ENCODE assay signal across 1 cellular context in genomic region chr1:185083818-185084217, GRCh38.
TF ChIP-seq lines count a peak whose summit lies in the region.

No MANE protein-coding gene starts in this region.

TF ChIP-seq in K562, 482 proteins besides CTCF, POLR2A, EP300 and RAD21:
- peak; percentile 52 for TF ChIP-seq ZNF121 (CRISPR knock-in tag; conservative IDR thresholded peaks at IDR 0.05)
- no peak for TF ChIP-seq YY1 (IDR thresholded peaks at IDR 0.05; ENCODE audit: borderline replicate concordance in 1 of 3, control insufficient read depth in 1 of 3, extremely low read depth in 1 of 3, insufficient read depth in 3 of 3, insufficient read length in 1 of 3, insufficient replicate concordance in 2 of 3, low read depth in 1 of 3, low read length in 2 of 3)
- peak; percentile 50 for TF ChIP-seq RBM25 (IDR thresholded peaks at IDR 0.05; ENCODE audit: low read depth, low read length, severe bottlenecking)
